In the genomic region with DNA sequence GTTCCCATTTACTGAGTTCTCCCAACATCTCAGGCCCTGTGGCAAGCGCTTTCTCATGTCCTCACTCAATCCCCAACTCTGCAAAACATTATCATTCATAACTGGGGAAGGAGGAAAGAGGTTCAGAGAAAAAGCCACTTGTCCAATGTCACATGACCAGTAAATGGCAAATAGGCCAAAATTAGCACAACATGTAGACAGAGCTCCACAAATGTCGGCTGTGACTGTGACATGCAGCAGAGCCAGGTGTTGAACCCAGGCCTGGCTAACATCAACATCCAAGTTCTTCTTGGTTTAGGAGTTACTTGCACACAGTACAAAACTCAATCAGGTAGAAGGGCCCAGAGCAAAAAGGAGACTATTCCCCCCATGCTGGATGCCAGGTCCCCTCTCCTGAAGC, we compare ENCODE assay signal across 22 cellular contexts. TPM values are rescaled to one million over a fixed set of nuclear protein-coding genes. Genes with fewer than 3 reads are reported as not detected.
DNase-seq lines count a peak whose midpoint lies in the region; ATAC-seq and TF ChIP-seq lines count a peak whose summit lies in the region.
"Had no signal": no experiment of that assay in that cellular context is flagged by ENCODE, and none has a peak within 500 bp of the region (broad histone marks: within the 10 kb centered on the region; RNA-seq: fewer than 3 reads in every experiment).

No MANE protein-coding gene starts in this region.

- H2AFZ ChIP-seq in trophoblast cell (ENCODE audit: insufficient read depth, low read length, poor library complexity) = peak overlapping the region; percentile 3

- H3K4me3 ChIP-seq in right atrium auricular region (no peak overlapping the region), iPS-15b (ENCODE audit: low read depth, low read length) (no peak overlapping the region), trophoblast cell (ENCODE audit: low read depth, low read length) (no peak overlapping the region), aorta (ENCODE audit: low read length in 2 of 2) (no peak overlapping the region)
- H3K4me3 ChIP-seq: GM12878 had no signal

- peaks cover 9% of the 10 kb centered on the region for H3K36me3 Mint-ChIP-seq in activated CD4-positive, alpha-beta T cell treated with anti-CD3 and anti-CD28 coated beads for 36 hours (ENCODE audit: low read depth)

- DNase-seq in right atrium auricular region (ENCODE audit: low spot score) (no peak), Right ventricle myocardium superior (no peak), trophoblast cell (no peak), aorta (no peak), iPS-NIHi11 (ENCODE audit: low spot score) (no peak)
- DNase-seq in activated CD4-positive, alpha-beta T cell treated with anti-CD3 and anti-CD28 coated beads for 36 hours = no peak
- DNase-seq in stimulated activated naive CD8-positive, alpha-beta T cell treated with anti-CD3 and anti-CD28 coated beads, Interleukin-15, Interleukin-2, amounts not matched to agents 100 U/mL and 50 U/mL, for 24 hours = no peak
- DNase-seq: DMS 273 treated with DMSO at 0.1 percent for 48 hours; effector CD8-positive, alpha-beta T cell; GF-D8; H7; midbrain; NCI-H1092 treated with DMSO at 0.1 percent for 48 hours; NCI-H2081 treated with DMSO at 0.1 percent for 48 hours; NCI-H510A treated with DMSO at 0.1 percent for 48 hours; stimulated activated CD4-positive, alpha-beta T cell treated with anti-CD3 and anti-CD28 coated beads, Interleukin-2, amount 100 ng/mL, for 24 hours had no signal

- H3K27me3 ChIP-seq in right atrium auricular region = no peaks in the 10 kb centered on the region
- H3K27me3 ChIP-seq in iPS-15b (ENCODE audit: control insufficient read depth, insufficient read depth, low read length) = no peaks in the 10 kb centered on the region
- no peaks in the 10 kb centered on the region for H3K27me3 ChIP-seq in trophoblast cell (ENCODE audit: insufficient read depth, low read length)
- no peaks in the 10 kb centered on the region for H3K27me3 ChIP-seq in aorta (ENCODE audit: control insufficient read depth in 1 of 2, insufficient read depth in 2 of 2, low read length in 1 of 2)

- no peak overlapping the region for H2BK120ac ChIP-seq in trophoblast cell (ENCODE audit: insufficient read depth, low read length, poor library complexity)

- no peak overlapping the region for H2BK12ac ChIP-seq in trophoblast cell (ENCODE audit: low read length)

- no peak for TF ChIP-seq CTCF in right atrium auricular region (IDR thresholded peaks at IDR 0.05)

- H2AK5ac ChIP-seq in trophoblast cell (ENCODE audit: low read length) = no peak overlapping the region

- intact Hi-C loops in Right ventricle myocardium superior (cut with DNase I) = no loop called here
- intact Hi-C loops in aorta (cut with DNase I) = no loop called here
- intact Hi-C loops in activated CD4-positive, alpha-beta T cell treated with anti-CD3 and anti-CD28 coated beads for 36 hours (cut with DNase I, micrococcal nuclease) = no loop called here

- H3K4me1 Mint-ChIP-seq in activated CD4-positive, alpha-beta T cell treated with anti-CD3 and anti-CD28 coated beads for 36 hours = peaks cover 31% of the 10 kb centered on the region

- H4K91ac ChIP-seq in trophoblast cell (ENCODE audit: low read depth, low read length) = peak overlapping the region; percentile 20

- H3K4me2 ChIP-seq in trophoblast cell (ENCODE audit: low read length) = no peak overlapping the region

- H3K14ac ChIP-seq in trophoblast cell (ENCODE audit: low read length) = no peak overlapping the region

- peak overlapping the region; percentile 3 for H3K9ac ChIP-seq in iPS-15b (ENCODE audit: low read depth, low read length)
- H3K9ac ChIP-seq in trophoblast cell (ENCODE audit: low read length) = no peak overlapping the region

- no peaks in the 10 kb centered on the region for H3K9me3 ChIP-seq in right atrium auricular region
- H3K9me3 ChIP-seq in iPS-15b (ENCODE audit: control insufficient read depth, insufficient read depth, low read length) = no peaks in the 10 kb centered on the region
- H3K9me3 ChIP-seq in trophoblast cell (ENCODE audit: insufficient read depth, low read depth, low read length) = no peaks in the 10 kb centered on the region
- no peaks in the 10 kb centered on the region for H3K9me3 ChIP-seq in aorta (ENCODE audit: control insufficient read depth, low read length)

- no peak overlapping the region for H3K27ac Mint-ChIP-seq in activated CD4-positive, alpha-beta T cell treated with anti-CD3 and anti-CD28 coated beads for 36 hours
- H3K27ac Mint-ChIP-seq: stimulated activated naive CD8-positive, alpha-beta T cell treated with anti-CD3 and anti-CD28 coated beads, Interleukin-15, Interleukin-2, amounts not matched to agents 100 ng/mL and 50 ng/mL, for 24 hours had no signal

- no peaks in the 10 kb centered on the region for H3K9me3 Mint-ChIP-seq in activated CD4-positive, alpha-beta T cell treated with anti-CD3 and anti-CD28 coated beads for 36 hours (ENCODE audit: low read depth)
- H3K9me3 Mint-ChIP-seq: CD14-positive monocyte; central memory CD8-positive, alpha-beta T cell; stimulated activated naive CD8-positive, alpha-beta T cell treated with anti-CD3 and anti-CD28 coated beads, Interleukin-15, Interleukin-2, amounts not matched to agents 100 ng/mL and 50 ng/mL, for 24 hours had no signal

- H3K27ac ChIP-seq in right atrium auricular region = peak overlapping the region; percentile 94 to 99
- H3K27ac ChIP-seq in trophoblast cell (ENCODE audit: low read depth, low read length) = peak overlapping the region; percentile 7
- peak overlapping the region; percentile 36 to 90 for H3K27ac ChIP-seq in aorta (ENCODE audit: low read depth in 1 of 2, low read length in 2 of 2)

- H3K4ac ChIP-seq in trophoblast cell (ENCODE audit: low read depth, low read length) = peak overlapping the region; percentile 35

- H3K36me3 ChIP-seq in right atrium auricular region = peaks cover 10% of the 10 kb centered on the region
- H3K36me3 ChIP-seq in iPS-15b (ENCODE audit: control insufficient read depth, insufficient read depth, low read length) = peaks cover 8% of the 10 kb centered on the region
- H3K36me3 ChIP-seq in trophoblast cell (ENCODE audit: control insufficient read depth in 1 of 2, insufficient read depth in 2 of 2, low read length in 2 of 2) = peaks cover 43 to 54% of the 10 kb centered on the region in 2 experiments
- H3K36me3 ChIP-seq in aorta (ENCODE audit: control insufficient read depth in 1 of 2, insufficient read depth in 2 of 2, low read length in 1 of 2) = no peaks in the 10 kb centered on the region

- H2BK5ac ChIP-seq in trophoblast cell (ENCODE audit: low read depth, low read length, poor library complexity) = peak overlapping the region; percentile 25

- no peak overlapping the region for H4K8ac ChIP-seq in trophoblast cell (ENCODE audit: low read depth, low read length)

- H3K18ac ChIP-seq in trophoblast cell (ENCODE audit: low read length) = no peak overlapping the region

- H3K23ac ChIP-seq in trophoblast cell (ENCODE audit: low read length) = no peak overlapping the region

- H3K79me2 ChIP-seq in trophoblast cell (ENCODE audit: control insufficient read depth, insufficient read depth, low read length, poor library complexity) = peaks cover 40% of the 10 kb centered on the region

- no peaks in the 10 kb centered on the region for H3K27me3 Mint-ChIP-seq in activated CD4-positive, alpha-beta T cell treated with anti-CD3 and anti-CD28 coated beads for 36 hours
- H3K27me3 Mint-ChIP-seq: central memory CD8-positive, alpha-beta T cell; stimulated activated naive CD8-positive, alpha-beta T cell treated with anti-CD3 and anti-CD28 coated beads, Interleukin-15, Interleukin-2, amounts not matched to agents 100 ng/mL and 50 ng/mL, for 24 hours had no signal

- H4K12ac ChIP-seq in trophoblast cell (ENCODE audit: low read depth, low read length) = no peak overlapping the region

- WGBS in trophoblast cell (ENCODE audit: extremely low coverage, insufficient coverage, insufficient read length) = no CpG with 5 or more reads among the region's 2 CpGs
- 47 to 53% methylated on average over 2 of the region's 2 CpGs for WGBS in aorta, 2 donors

- ATAC-seq in Right ventricle myocardium superior (ENCODE audit: poor library complexity) (no peak), aorta (ENCODE audit: low FRiP score) (no peak)
- no peak for ATAC-seq in activated CD4-positive, alpha-beta T cell treated with anti-CD3 and anti-CD28 coated beads for 36 hours
- no peak for ATAC-seq in stimulated activated naive CD8-positive, alpha-beta T cell treated with anti-CD3 and anti-CD28 coated beads, Interleukin-15, Interleukin-2, amounts not matched to agents 100 U/mL and 50 U/mL, for 24 hours
- ATAC-seq: GM12878, sciatic nerve had no signal

- peaks cover 0 to 86% of the 10 kb centered on the region in 2 donors for H3K4me1 ChIP-seq in right atrium auricular region
- peaks cover 31% of the 10 kb centered on the region for H3K4me1 ChIP-seq in iPS-15b (ENCODE audit: control insufficient read depth, insufficient read depth, low read length)
- H3K4me1 ChIP-seq in trophoblast cell (ENCODE audit: control insufficient read depth in 1 of 2, insufficient read depth in 2 of 2, low read length in 2 of 2) = peaks cover 61 to 62% of the 10 kb centered on the region in 2 experiments
- peaks cover 8 to 24% of the 10 kb centered on the region in 2 donors for H3K4me1 ChIP-seq in aorta (ENCODE audit: control insufficient read depth in 1 of 2, insufficient read depth in 2 of 2, low read length in 2 of 2)

- H3K4me3 Mint-ChIP-seq in activated CD4-positive, alpha-beta T cell treated with anti-CD3 and anti-CD28 coated beads for 36 hours = no peak overlapping the region
- H3K4me3 Mint-ChIP-seq: CD14-positive monocyte; central memory CD8-positive, alpha-beta T cell; stimulated activated naive CD8-positive, alpha-beta T cell treated with anti-CD3 and anti-CD28 coated beads, Interleukin-15, Interleukin-2, amounts not matched to agents 100 ng/mL and 50 ng/mL, for 24 hours had no signal

- peaks cover 38% of the 10 kb centered on the region for H3K79me1 ChIP-seq in trophoblast cell (ENCODE audit: low read length)

- POLR2A ChIA-PET in activated CD4-positive, alpha-beta T cell treated with anti-CD3 and anti-CD28 coated beads for 36 hours (lab: Charles Lee) = no interaction called here

- CTCF ChIA-PET in activated CD4-positive, alpha-beta T cell treated with anti-CD3 and anti-CD28 coated beads for 36 hours (lab: Charles Lee) = interaction anchor here (1.0 kb wide), 1 partner anchor 53 kb away, joined by 4 read pairs; no protein-coding TSS in a partner anchor

RNA-seq across cellular contexts. Expression of a gene that starts 10.8 kb away (rescaled TPM):
- total RNA-seq in right atrium auricular region (10 to 100 TPM; 34.4 to 55.9 TPM), Right ventricle myocardium superior (27.1 TPM), aorta (100 to 1,000 TPM; 157 to 199 TPM)
- polyA plus RNA-seq in trophoblast cell (2013) = 105 and 107 TPM in 2 replicates
- 100 to 1,000 TPM in 1 of 2 donors, 10 to 100 TPM in 1; 79.7 to 172 TPM for polyA plus RNA-seq in aorta
- 10 to 100 TPM; 42.0 to 46.3 TPM for total RNA-seq in activated CD4-positive, alpha-beta T cell treated with anti-CD3 and anti-CD28 coated beads for 36 hours

RNA-seq across cellular contexts. Expression of a gene that starts 11.1 kb away (rescaled TPM):
- total RNA-seq in right atrium auricular region = 10 to 100 TPM; 41.7 to 71.8 TPM
- total RNA-seq in Right ventricle myocardium superior = 50.9 TPM
- 21.3 and 22.4 TPM in 2 replicates for polyA plus RNA-seq in trophoblast cell (2013)
- total RNA-seq in aorta = 10 to 100 TPM; 36.2 to 40.2 TPM
- polyA plus RNA-seq in aorta = 10 to 100 TPM; 12.9 to 15.8 TPM
- 10 to 100 TPM; 25.7 to 27.2 TPM for total RNA-seq in activated CD4-positive, alpha-beta T cell treated with anti-CD3 and anti-CD28 coated beads for 36 hours

Comparison
In these comparisons a context has a peak if more than half of its experiments do, and no peak if none do; other contexts are left out.
1. H3K27ac ChIP-seq: peak in every context shown above with its lines; median percentile 96 in right atrium auricular region; 63 in aorta; 7 in trophoblast cell.